8 cellular contexts compared by ENCODE assay signal in genomic region chr19:10194500-10195198, GRCh38. TPM values are rescaled to one million over a fixed set of nuclear protein-coding genes. Genes with fewer than 3 reads are reported as not detected.
DNase-seq lines count a peak whose midpoint lies in the region; ATAC-seq, FAIRE-seq and TF ChIP-seq lines count a peak whose summit lies in the region.

Gene DNMT1, minus strand, starts transcription at chr19:10194953. Its CDS starts 54 bp downstream, at chr19:10194899.

- peak; percentile 87 for ATAC-seq in GM18868 (IDR thresholded peaks at IDR 0.05; ENCODE audit: unreplicated experiment)
- ATAC-seq in HG03135 (IDR thresholded peaks at IDR 0.05; ENCODE audit: unreplicated experiment) = peak; percentile 78

- H3K36me3 ChIP-seq in ACC112 (ENCODE audit: insufficient read depth, low read length) (no peaks in the 10 kb centered on the region), mammary epithelial cell (ENCODE audit: insufficient read depth, low read length) (peaks cover 4% of the 10 kb centered on the region), small intestine (ENCODE audit: control insufficient read depth in 2 of 2, insufficient read depth in 2 of 2, low read length in 2 of 2) (no peaks in the 10 kb centered on the region)

- BruUV-seq in mammary epithelial cell (replicated peaks; lab: Mats Ljungman, UMichigan) = TSS peak; percentile 41

- peak within 1 kb of the TSS; percentile 94 for H3K27ac ChIP-seq in ACC112 (ENCODE audit: low read depth, low read length)
- H3K27ac ChIP-seq in mammary epithelial cell (ENCODE audit: insufficient read depth, low read depth, low read length) = peak within 1 kb of the TSS; percentile 70
- peak within 1 kb of the TSS; percentile 56 to 91 for H3K27ac ChIP-seq in small intestine (ENCODE audit: low read depth in 1 of 2, low read length in 1 of 2)

- FAIRE-seq in small intestine (lab: Jason Lieb, UNC) = no peak

- H3K9me3 ChIP-seq in mammary epithelial cell (replicated peaks; ENCODE audit: insufficient read depth, low read length) (no peaks in the 10 kb centered on the region), small intestine (ENCODE audit: control insufficient read depth, low read depth) (no peaks in the 10 kb centered on the region)

- in situ Hi-C loops in mammary epithelial cell (cut with MboI; ENCODE audit: low sequenced_read_pairs in 2 of 2) = no loop called here

- H4K20me1 ChIP-seq in mammary epithelial cell (ENCODE audit: insufficient read depth, low read length) = no peaks in the 10 kb centered on the region

- H3K4me3 ChIP-seq in ACC112 (ENCODE audit: low read depth, low read length) = peak within 1 kb of the TSS; percentile 99
- peak within 1 kb of the TSS; percentile 83 for H3K4me3 ChIP-seq in WI38 (ENCODE audit: low read depth, low read length)
- peak within 1 kb of the TSS; percentile 86 to 96 (median 94) for H3K4me3 ChIP-seq in mammary epithelial cell (replicated peaks in 1 of 3; ENCODE audit: insufficient read depth in 1 of 3, low read depth in 2 of 3, low read length in 3 of 3)
- H3K4me3 ChIP-seq in small intestine (ENCODE audit: low read depth in 1 of 2, low read length in 2 of 2) = peak within 1 kb of the TSS; percentile 79 to 84

- CTCF ChIA-PET in mammary epithelial cell (lab: Charles Lee; ENCODE audit: low non-redundant PET) = no interaction called here

- H3K9ac ChIP-seq in mammary epithelial cell (ENCODE audit: insufficient read depth, low read length) = peak within 1 kb of the TSS; percentile 86

- H3K4me2 ChIP-seq in mammary epithelial cell (ENCODE audit: insufficient read depth, low read depth, low read length) = peak within 1 kb of the TSS; percentile 92

- peaks cover 23% of the 10 kb centered on the region for H3K4me1 ChIP-seq in ACC112 (ENCODE audit: control insufficient read depth, insufficient read depth, low read length, unreplicated experiment)
- H3K4me1 ChIP-seq in mammary epithelial cell (ENCODE audit: insufficient read depth, low read length) = peaks cover 7% of the 10 kb centered on the region
- H3K4me1 ChIP-seq in small intestine (ENCODE audit: control insufficient read depth in 2 of 2, insufficient read depth in 1 of 2, low read depth in 1 of 2, low read length in 1 of 2) = peaks cover 3 to 5% of the 10 kb centered on the region in 2 donors

- H3K27me3 ChIP-seq in ACC112 (ENCODE audit: insufficient read depth, low read length) = no peaks in the 10 kb centered on the region
- no peaks in the 10 kb centered on the region for H3K27me3 ChIP-seq in mammary epithelial cell (ENCODE audit: insufficient read depth, low read length)
- H3K27me3 ChIP-seq in small intestine (ENCODE audit: control insufficient read depth in 2 of 2, insufficient read depth in 2 of 2, low read length in 2 of 2) = no peaks in the 10 kb centered on the region

- peaks cover 43% of the 10 kb centered on the region for H3K79me2 ChIP-seq in ACC112 (ENCODE audit: control insufficient read depth, insufficient read depth, low read length, unreplicated experiment)
- H3K79me2 ChIP-seq in mammary epithelial cell (ENCODE audit: insufficient read depth, low read length) = peaks cover 50% of the 10 kb centered on the region

- no peak for TF ChIP-seq CTCF in WI38 (IDR thresholded peaks at IDR 0.05; ENCODE audit: low read depth, low read length)
- no peak for TF ChIP-seq CTCF in mammary epithelial cell (conservative IDR thresholded peaks at IDR 0.05 in 1 of 2, IDR thresholded peaks at IDR 0.05 in 1 of 2; ENCODE audit: extremely low read depth in 1 of 2, insufficient read depth in 1 of 2, low read depth in 1 of 2, low read length in 2 of 2)

- peak within 1 kb of the TSS; percentile 91 for H2AFZ ChIP-seq in ACC112 (ENCODE audit: low read length, unreplicated experiment)
- H2AFZ ChIP-seq in mammary epithelial cell (ENCODE audit: low read depth, low read length) = peak within 1 kb of the TSS; percentile 94

- dilution Hi-C loops in mammary epithelial cell (cut with HindIII; ENCODE audit: low sequenced_read_pairs) = no loop called here

- 4% methylated on average over 11 of the region's 71 CpGs for WGBS in mammary epithelial cell (ENCODE audit: low coverage, missing lambda C conversion rate)
- WGBS in small intestine, 3 donors = 0 to 1% (median 1%) methylated on average over 66 to 71 of the region's 71 CpGs

- peak; percentile 94 for DNase-seq in NCI-H2227 treated with DMSO at 0.1 percent for 48 hours (lab: John Stamatoyannopoulos, UW)
- peak; percentile 95 for DNase-seq in mammary epithelial cell
- DNase-seq in iPS-NIHi11 (ENCODE audit: low spot score) = peak; percentile 100
- peak; percentile 92 for DNase-seq in small intestine

- intact Hi-C loops in mammary epithelial cell (cut with micrococcal nuclease) = loop anchor here (1.0 to 2.0 kb wide), 2 partner anchors 36 to 56 kb away; partner anchors contain the start of gene S1PR2

RNA-seq across cellular contexts. Expression of gene DNMT1, which starts in this region (rescaled TPM):
- total RNA-seq in mammary epithelial cell = 100 to 1,000 TPM in 1 of 2 donors, 10 to 100 TPM in 1; 23.0 to 139 TPM
- polyA plus RNA-seq in mammary epithelial cell (53.3 TPM), small intestine (10 to 100 TPM in 2 of 3 donors, 1 to 10 TPM in 1; 10.0 to 32.0 (median 13.9) TPM)
- 263 TPM for polyA minus RNA-seq in mammary epithelial cell

Comparison
In these comparisons a context has a peak if more than half of its experiments do, and no peak if none do; other contexts are left out.
1. Peak in every context shown above with its lines: DNase-seq, ATAC-seq, H3K4me3 ChIP-seq and H3K27ac ChIP-seq.